ENCODE assay signal across 21 cellular contexts in genomic region chr6:89613790-89614189, GRCh38.
"Had no signal": no experiment of that assay in that cellular context is flagged by ENCODE, and none has a peak within 500 bp of the region (broad histone marks: within the 10 kb centered on the region; RNA-seq: fewer than 3 reads in every experiment).

No MANE protein-coding gene starts in this region.

- H3K36me3 ChIP-seq: prostate gland, spleen, upper lobe of right lung, vagina had no signal

- H3K27ac Mint-ChIP-seq: natural killer cell treated with Interleukin-12 subunit alpha and Interleukin-12 subunit beta and Interleukin-15 and Interleukin-18, amount 100 ng/mL, for 72 hours; stimulated activated memory B cell treated with anti-CD40 and anti-IgM and Interleukin-4, amounts not matched to agents 10 μg/mL and 1 μg/mL and 100 μg/mL, for 72 hours; stimulated activated naive CD8-positive, alpha-beta T cell treated with anti-CD3 and anti-CD28 coated beads, Interleukin-15, Interleukin-2, amounts not matched to agents 100 ng/mL and 50 ng/mL, for 24 hours had no signal

- H3K9me3 ChIP-seq: prostate gland, spleen, tibial artery, upper lobe of right lung, vagina had no signal

- H3K27ac ChIP-seq: coronary artery, parathyroid adenoma, prostate gland, spleen, tibial artery, upper lobe of right lung, vagina had no signal

- H3K9me3 Mint-ChIP-seq: natural killer cell treated with Interleukin-12 subunit alpha and Interleukin-12 subunit beta and Interleukin-15 and Interleukin-18, amount 100 ng/mL, for 72 hours; stimulated activated memory B cell treated with anti-CD40 and anti-IgM and Interleukin-4, amounts not matched to agents 10 μg/mL and 1 μg/mL and 100 μg/mL, for 72 hours; stimulated activated naive CD8-positive, alpha-beta T cell treated with anti-CD3 and anti-CD28 coated beads, Interleukin-15, Interleukin-2, amounts not matched to agents 100 ng/mL and 50 ng/mL, for 24 hours had no signal

- H3K27me3 Mint-ChIP-seq: natural killer cell treated with Interleukin-12 subunit alpha and Interleukin-12 subunit beta and Interleukin-15 and Interleukin-18, amount 100 ng/mL, for 72 hours; stimulated activated memory B cell treated with anti-CD40 and anti-IgM and Interleukin-4, amounts not matched to agents 10 μg/mL and 1 μg/mL and 100 μg/mL, for 72 hours; stimulated activated naive CD8-positive, alpha-beta T cell treated with anti-CD3 and anti-CD28 coated beads, Interleukin-15, Interleukin-2, amounts not matched to agents 100 ng/mL and 50 ng/mL, for 24 hours had no signal

- H3K4me3 ChIP-seq: coronary artery, lung, prostate gland, spleen, tibial artery, upper lobe of right lung, vagina had no signal

- H3K36me3 Mint-ChIP-seq: natural killer cell treated with Interleukin-12 subunit alpha and Interleukin-12 subunit beta and Interleukin-15 and Interleukin-18, amount 100 ng/mL, for 72 hours had no signal

- H3K79me2 ChIP-seq: parathyroid adenoma had no signal

- H3K4me3 Mint-ChIP-seq: natural killer cell treated with Interleukin-12 subunit alpha and Interleukin-12 subunit beta and Interleukin-15 and Interleukin-18, amount 100 ng/mL, for 72 hours; stimulated activated memory B cell treated with anti-CD40 and anti-IgM and Interleukin-4, amounts not matched to agents 10 μg/mL and 1 μg/mL and 100 μg/mL, for 72 hours; stimulated activated naive CD8-positive, alpha-beta T cell treated with anti-CD3 and anti-CD28 coated beads, Interleukin-15, Interleukin-2, amounts not matched to agents 100 ng/mL and 50 ng/mL, for 24 hours had no signal

- H3K27me3 ChIP-seq: spleen, tibial artery, upper lobe of right lung, vagina had no signal

- H3K4me1 ChIP-seq: parathyroid adenoma, prostate gland, spleen, tibial artery, upper lobe of right lung, vagina had no signal

- H3K4me1 Mint-ChIP-seq: stimulated activated memory B cell treated with anti-CD40 and anti-IgM and Interleukin-4, amounts not matched to agents 10 μg/mL and 1 μg/mL and 100 μg/mL, for 72 hours had no signal

- H3K9ac ChIP-seq: parathyroid adenoma had no signal

- H2AFZ ChIP-seq: parathyroid adenoma had no signal

- DNase-seq: effector CD8-positive, alpha-beta T cell; foreskin melanocyte; head of caudate nucleus; hippocampal formation; mesenchymal stem cell; midbrain; spleen; stimulated activated CD4-positive, alpha-beta T cell treated with anti-CD3 and anti-CD28 coated beads, Interleukin-15, amount 100 ng/mL, for 24 hours; stimulated activated CD4-positive, alpha-beta T cell treated with anti-CD3 and anti-CD28 coated beads, Interleukin-1b, Interleukin-23, amount 100 ng/mL, for 48 hours; stimulated activated CD4-positive, alpha-beta T cell treated with anti-CD3 and anti-CD28 coated beads, Interleukin-4, amount 100 ng/mL, for 24 hours; tibial artery; upper lobe of right lung had no signal

- ATAC-seq: natural killer cell treated with Interleukin-12 subunit alpha and Interleukin-12 subunit beta and Interleukin-15 and Interleukin-18, amount 100 ng/mL, for 72 hours; sciatic nerve; stimulated activated memory B cell treated with anti-CD40 and anti-IgM and Interleukin-4, amounts not matched to agents 10 μg/mL and 1 μg/mL and 100 μg/mL, for 72 hours; upper lobe of right lung had no signal
